Comparison of ENCODE assay signal across 18 cellular contexts in the genomic region with DNA sequence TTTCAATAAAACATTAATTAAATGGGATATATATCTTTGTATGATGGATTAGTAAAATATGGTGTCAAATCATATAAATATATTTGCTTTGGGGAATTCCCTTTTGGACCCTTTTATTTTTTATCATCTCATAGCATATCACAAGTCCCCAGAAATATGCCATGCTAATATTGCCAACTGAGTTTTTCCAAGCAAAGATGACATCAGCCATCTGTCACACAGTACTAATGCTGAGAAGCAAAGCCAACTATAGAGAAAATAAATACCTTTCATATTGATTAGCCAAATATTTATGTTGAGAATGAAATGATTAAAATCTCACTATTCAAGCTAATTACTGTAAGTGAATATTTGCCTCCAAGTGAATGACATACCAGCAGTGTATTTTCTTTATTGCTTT.
"Had no signal": no experiment of that assay in that cellular context is flagged by ENCODE, and none has a peak within 500 bp of the region (broad histone marks: within the 10 kb centered on the region; RNA-seq: fewer than 3 reads in every experiment).

No MANE protein-coding gene starts in this region.

- H3K27me3 ChIP-seq: ascending aorta, breast epithelium, esophagus muscularis mucosa, neural progenitor cell, thyroid gland had no signal

- H2AFZ ChIP-seq: neural progenitor cell had no signal

- H3K9ac ChIP-seq: neural progenitor cell had no signal

- H3K4me3 ChIP-seq: ascending aorta, breast epithelium, esophagus muscularis mucosa, neural progenitor cell, thyroid gland had no signal

- H3K27ac ChIP-seq: ascending aorta, breast epithelium, esophagus muscularis mucosa, neural progenitor cell, thyroid gland had no signal

- ATAC-seq: activated CD4-positive, CD25-positive, alpha-beta regulatory T cell treated with anti-CD3 and anti-CD28 coated beads, Interleukin-2, amount 50 U/mL, for 24 hours; activated T-cell treated with anti-CD3 and anti-CD28 coated beads, Interleukin-2, amount 50 U/mL, for 72 hours had no signal

- H3K4me2 ChIP-seq: neural progenitor cell had no signal

- DNase-seq: activated CD4-positive, alpha-beta T cell treated with anti-CD3 and anti-CD28 coated beads, Interleukin-2, amount 10 ng/mL, durations not matched to agents 7 days and 5 days; activated CD8-positive, alpha-beta memory T cell treated with anti-CD3 and anti-CD28 coated beads, Interleukin-2, amount 50 U/mL, for 4 hours; activated effector memory CD4-positive, alpha-beta T cell treated with anti-CD3 and anti-CD28 coated beads, Interleukin-2, amount 50 U/mL, for 16 hours; activated naive CD4-positive, alpha-beta T cell treated with anti-CD3 and anti-CD28 coated beads, Interleukin-2, amount 50 U/mL, for 16 hours; activated T-cell treated with anti-CD3 and anti-CD28 coated beads, Interleukin-2, amount 50 U/mL, for 72 hours; effector CD8-positive, alpha-beta T cell; immature natural killer cell; stimulated activated CD4-positive, alpha-beta T cell treated with anti-CD3 and anti-CD28 coated beads, Interleukin-12 subunit alpha, Interleukin-12 subunit beta, amount 100 ng/mL, for 4 hours; stimulated activated CD4-positive, alpha-beta T cell treated with anti-CD3 and anti-CD28 coated beads, Interleukin-1b, Interleukin-23, amount 100 ng/mL, for 48 hours; stimulated activated CD8-positive, alpha-beta memory T cell treated with anti-CD3 and anti-CD28 coated beads, Interleukin-4, amount 100 ng/mL, for 48 hours; stimulated activated naive CD4-positive, alpha-beta T cell; T-helper 9 cell had no signal

- H3K9me3 ChIP-seq: ascending aorta, breast epithelium, esophagus muscularis mucosa, thyroid gland had no signal

- H3K4me1 ChIP-seq: ascending aorta, breast epithelium had no signal

- H3K36me3 ChIP-seq: ascending aorta, breast epithelium, esophagus muscularis mucosa, neural progenitor cell, thyroid gland had no signal
